Comparison of ENCODE assay signal across 8 cellular contexts in genomic region chr15:89206908-89207331, GRCh38. TPM values are rescaled to one million over a fixed set of nuclear protein-coding genes. Genes with fewer than 3 reads are reported as not detected.
DNase-seq lines count a peak whose midpoint lies in the region; ATAC-seq and TF ChIP-seq lines count a peak whose summit lies in the region.

No MANE protein-coding gene starts in this region.

- no peak overlapping the region for H3K4me3 ChIP-seq in CD4-positive, CD25-positive, alpha-beta regulatory T cell (ENCODE audit: low read depth, low read length)
- peak overlapping the region; percentile 40 for H3K4me3 ChIP-seq in fibroblast of villous mesenchyme (ENCODE audit: low read depth, low read length)

- peak; percentile 52 to 60 (median 53) for DNase-seq in CD4-positive, CD25-positive, alpha-beta regulatory T cell
- peak; percentile 95 for DNase-seq in HuH-7.5 (ENCODE audit: low spot score)
- DNase-seq in SHP77 (lab: John Stamatoyannopoulos, UW), result peak; percentile 65 to 77
- peak; percentile 63 for DNase-seq in activated T-helper 2 cell treated with anti-CD3 and anti-CD28 coated beads, Interferon-gamma antibody, Interleukin-2, Interleukin-4, amounts not matched to agents 10 μg/mL and 5 μg/mL and 100 μg/mL, durations not matched to agents 14 hours and 24 hours and 36 hours (ENCODE audit: low spot score)
- DNase-seq in fibroblast of villous mesenchyme (ENCODE audit: low read depth), result peak; percentile 68
- DNase-seq in non-pigmented ciliary epithelial cell (ENCODE audit: low read depth), result peak; percentile 13
- peak; percentile 33 for DNase-seq in stromal cell of bone marrow (ENCODE audit: low read depth)

- H3K36me3 ChIP-seq in CD4-positive, CD25-positive, alpha-beta regulatory T cell (ENCODE audit: control insufficient read depth, insufficient read depth, low read length), result no peaks in the 10 kb centered on the region

- no peak overlapping the region for H3K4me3 Mint-ChIP-seq in CD4-positive, CD25-positive, alpha-beta regulatory T cell
- no peak overlapping the region for H3K4me3 Mint-ChIP-seq in activated T-helper 2 cell treated with anti-CD3 and anti-CD28 coated beads, Interferon-gamma antibody, Interleukin-2, Interleukin-4, amounts not matched to agents 10 μg/mL and 5 μg/mL and 100 μg/mL, durations not matched to agents 14 hours and 24 hours and 36 hours (ENCODE audit: low read depth)

- intact Hi-C loops in activated T-helper 2 cell treated with anti-CD3 and anti-CD28 coated beads, Interferon-gamma antibody, Interleukin-2, Interleukin-4, amounts not matched to agents 10 μg/mL and 5 μg/mL and 100 μg/mL, durations not matched to agents 14 hours and 24 hours and 36 hours (cut with micrococcal nuclease), result loop anchor here (1.0 to 5.0 kb wide), 4 partner anchors 10 to 225 kb away; no protein-coding TSS in a partner anchor

- H3K27ac Mint-ChIP-seq in CD4-positive, CD25-positive, alpha-beta regulatory T cell, result no peak overlapping the region
- H3K27ac Mint-ChIP-seq in activated T-helper 2 cell treated with anti-CD3 and anti-CD28 coated beads, Interferon-gamma antibody, Interleukin-2, Interleukin-4, amounts not matched to agents 10 μg/mL and 5 μg/mL and 100 μg/mL, durations not matched to agents 14 hours and 24 hours and 36 hours, result peak overlapping the region; percentile 15

- TF ChIP-seq CTCF in fibroblast of villous mesenchyme (IDR thresholded peaks at IDR 0.05; ENCODE audit: insufficient read depth, low read depth, low read length), result peak; percentile 96

- H3K27ac ChIP-seq in CD4-positive, CD25-positive, alpha-beta regulatory T cell (ENCODE audit: insufficient read depth, low read length, poor library complexity, severe bottlenecking), result no peak overlapping the region

- H3K36me3 Mint-ChIP-seq in CD4-positive, CD25-positive, alpha-beta regulatory T cell, result no peaks in the 10 kb centered on the region
- peaks cover 11% of the 10 kb centered on the region for H3K36me3 Mint-ChIP-seq in activated T-helper 2 cell treated with anti-CD3 and anti-CD28 coated beads, Interferon-gamma antibody, Interleukin-2, Interleukin-4, amounts not matched to agents 10 μg/mL and 5 μg/mL and 100 μg/mL, durations not matched to agents 14 hours and 24 hours and 36 hours (ENCODE audit: low read depth)

- no peaks in the 10 kb centered on the region for H3K9me3 Mint-ChIP-seq in CD4-positive, CD25-positive, alpha-beta regulatory T cell
- H3K9me3 Mint-ChIP-seq in activated T-helper 2 cell treated with anti-CD3 and anti-CD28 coated beads, Interferon-gamma antibody, Interleukin-2, Interleukin-4, amounts not matched to agents 10 μg/mL and 5 μg/mL and 100 μg/mL, durations not matched to agents 14 hours and 24 hours and 36 hours, result no peaks in the 10 kb centered on the region

- H3K9me3 ChIP-seq in CD4-positive, CD25-positive, alpha-beta regulatory T cell (ENCODE audit: control insufficient read depth in 2 of 2, low read length in 2 of 2), result no peaks in the 10 kb centered on the region

- ATAC-seq in CD4-positive, CD25-positive, alpha-beta regulatory T cell (ENCODE audit: low read depth in 2 of 2), result peak; percentile 68 to 72
- peak; percentile 79 for ATAC-seq in GM19467 (IDR thresholded peaks at IDR 0.05; ENCODE audit: unreplicated experiment)

- H3K4me1 ChIP-seq in CD4-positive, CD25-positive, alpha-beta regulatory T cell (ENCODE audit: control insufficient read depth, insufficient read depth, low read length, poor library complexity, severe bottlenecking), result peaks cover 15% of the 10 kb centered on the region

- peaks cover 4 to 32% (median 21%) of the 10 kb centered on the region in 4 donors for H3K4me1 Mint-ChIP-seq in CD4-positive, CD25-positive, alpha-beta regulatory T cell
- H3K4me1 Mint-ChIP-seq in activated T-helper 2 cell treated with anti-CD3 and anti-CD28 coated beads, Interferon-gamma antibody, Interleukin-2, Interleukin-4, amounts not matched to agents 10 μg/mL and 5 μg/mL and 100 μg/mL, durations not matched to agents 14 hours and 24 hours and 36 hours (ENCODE audit: low read depth), result peaks cover 39% of the 10 kb centered on the region

- no peaks in the 10 kb centered on the region for H3K27me3 ChIP-seq in CD4-positive, CD25-positive, alpha-beta regulatory T cell (ENCODE audit: control insufficient read depth, insufficient read depth, low read length)

- no peaks in the 10 kb centered on the region for H3K27me3 Mint-ChIP-seq in CD4-positive, CD25-positive, alpha-beta regulatory T cell
- peaks cover 3% of the 10 kb centered on the region for H3K27me3 Mint-ChIP-seq in activated T-helper 2 cell treated with anti-CD3 and anti-CD28 coated beads, Interferon-gamma antibody, Interleukin-2, Interleukin-4, amounts not matched to agents 10 μg/mL and 5 μg/mL and 100 μg/mL, durations not matched to agents 14 hours and 24 hours and 36 hours (ENCODE audit: low read depth)

RNA-seq across cellular contexts. Expression of gene RLBP1, which starts 14.5 kb away (rescaled TPM):
- not detected for total RNA-seq in CD4-positive, CD25-positive, alpha-beta regulatory T cell
- not detected for polyA plus RNA-seq in CD4-positive, CD25-positive, alpha-beta regulatory T cell
- 0.21 and 0.52 TPM in 2 replicates for total RNA-seq in activated T-helper 2 cell treated with anti-CD3 and anti-CD28 coated beads, Interferon-gamma antibody, Interleukin-2, Interleukin-4, amounts not matched to agents 10 μg/mL and 5 μg/mL and 100 μg/mL, durations not matched to agents 14 hours and 24 hours and 36 hours
- total RNA-seq in fibroblast of villous mesenchyme, result not detected in 2 replicates

RNA-seq across cellular contexts. Expression of gene FANCI, which starts 36.9 kb away (rescaled TPM):
- total RNA-seq in CD4-positive, CD25-positive, alpha-beta regulatory T cell, result 16.8 TPM
- 10 to 100 TPM in 2 of 4 donors, 1 to 10 TPM in 2; 7.8 to 15.9 (median 11.1) TPM for polyA plus RNA-seq in CD4-positive, CD25-positive, alpha-beta regulatory T cell
- total RNA-seq in activated T-helper 2 cell treated with anti-CD3 and anti-CD28 coated beads, Interferon-gamma antibody, Interleukin-2, Interleukin-4, amounts not matched to agents 10 μg/mL and 5 μg/mL and 100 μg/mL, durations not matched to agents 14 hours and 24 hours and 36 hours, result 176 and 184 TPM in 2 replicates
- total RNA-seq in fibroblast of villous mesenchyme, result 19.3 and 41.0 TPM in 2 replicates

Comparison
In these comparisons a context has a peak if more than half of its experiments do, and no peak if none do; other contexts are left out.
1. DNase-seq: peak in every context shown above with its lines; median percentile 95 in HuH-7.5; 71 in SHP77; 68 in fibroblast of villous mesenchyme; 63 in activated T-helper 2 cell treated with anti-CD3 and anti-CD28 coated beads, Interferon-gamma antibody, Interleukin-2, Interleukin-4, amounts not matched to agents 10 μg/mL and 5 μg/mL and 100 μg/mL, durations not matched to agents 14 hours and 24 hours and 36 hours; 53 in CD4-positive, CD25-positive, alpha-beta regulatory T cell; 33 in stromal cell of bone marrow; 13 in non-pigmented ciliary epithelial cell.